Comparison of ENCODE assay signal across 8 cellular contexts in genomic region chr4:112231779-112232713, GRCh38. TPM values are rescaled to one million over a fixed set of nuclear protein-coding genes. Genes with fewer than 3 reads are reported as not detected.
DNase-seq lines count a peak whose midpoint lies in the region; ATAC-seq and TF ChIP-seq lines count a peak whose summit lies in the region.

TSS of gene AP1AR (plus strand) at chr4:112231787. CDS start at chr4:112232092, 305 bp downstream.

- H3K27ac ChIP-seq in HUES48 (ENCODE audit: low read depth, low read length): peak within 1 kb of the TSS; percentile 98
- peak within 1 kb of the TSS; percentile 89 to 100 for H3K27ac ChIP-seq in esophagus (ENCODE audit: low read depth in 2 of 2, low read length in 1 of 2)
- H3K27ac ChIP-seq in muscle layer of duodenum (ENCODE audit: low read length): peak within 1 kb of the TSS; percentile 99

- DNase-seq in DMS153 (lab: John Stamatoyannopoulos, UW): peak; percentile 68
- peak; percentile 89 for DNase-seq in activated T-cell treated with anti-CD3 and anti-CD28 coated beads, Interleukin-2, amount 50 U/mL, for 24 hours
- DNase-seq in stimulated activated CD8-positive, alpha-beta memory T cell treated with anti-CD3 and anti-CD28 coated beads, Interleukin-7, amount 100 ng/mL, for 4 hours (ENCODE audit: low read depth in 2 of 2): peak; percentile 56 to 77

- peak within 1 kb of the TSS; percentile 85 for H3K4me3 ChIP-seq in HUES48 (ENCODE audit: low read depth, low read length)
- H3K4me3 ChIP-seq in esophagus (ENCODE audit: low read depth in 1 of 2, low read length in 2 of 2): peak within 1 kb of the TSS; percentile 85 to 94
- peak within 1 kb of the TSS; percentile 96 for H3K4me3 ChIP-seq in muscle layer of duodenum (ENCODE audit: low read depth in 1 of 2, low read length in 2 of 2)

- H3K9me3 ChIP-seq in HUES48 (ENCODE audit: control insufficient read depth, insufficient read depth, low read length) (no peaks in the 10 kb centered on the region), esophagus (ENCODE audit: control insufficient read depth in 2 of 2, insufficient read depth in 1 of 2, low read depth in 1 of 2, low read length in 1 of 2) (no peaks in the 10 kb centered on the region), muscle layer of duodenum (ENCODE audit: control insufficient read depth in 1 of 2, low read length in 2 of 2) (no peaks in the 10 kb centered on the region)

- no peaks in the 10 kb centered on the region for H3K9me3 Mint-ChIP-seq in activated T-cell treated with anti-CD3 and anti-CD28 coated beads, Interleukin-2, amount 50 U/mL, for 24 hours

- H3K4me3 Mint-ChIP-seq in activated T-cell treated with anti-CD3 and anti-CD28 coated beads, Interleukin-2, amount 50 U/mL, for 24 hours: peak within 1 kb of the TSS; percentile 96

- H3K27me3 ChIP-seq in HUES48 (ENCODE audit: control insufficient read depth, insufficient read depth, low read length) (no peaks in the 10 kb centered on the region), esophagus (ENCODE audit: control insufficient read depth in 1 of 2, insufficient read depth in 2 of 2, low read length in 2 of 2) (no peaks in the 10 kb centered on the region), muscle layer of duodenum (ENCODE audit: low read depth, low read length) (no peaks in the 10 kb centered on the region)

- WGBS in esophagus, 2 donors: 0 to 1% methylated on average over 51 to 70 of the region's 70 CpGs

- H3K4me1 ChIP-seq in HUES48 (ENCODE audit: control insufficient read depth, insufficient read depth, low read length): peaks cover 9% of the 10 kb centered on the region
- no peaks in the 10 kb centered on the region for H3K4me1 ChIP-seq in esophagus (ENCODE audit: control insufficient read depth in 2 of 2, insufficient read depth in 2 of 2, low read length in 1 of 2)
- peaks cover 0 to 4% of the 10 kb centered on the region in 2 donors for H3K4me1 ChIP-seq in muscle layer of duodenum (ENCODE audit: control insufficient read depth in 1 of 2, insufficient read depth in 2 of 2, low read length in 2 of 2)

- H3K27ac Mint-ChIP-seq in activated T-cell treated with anti-CD3 and anti-CD28 coated beads, Interleukin-2, amount 50 U/mL, for 24 hours: peak within 1 kb of the TSS; percentile 99

- peaks cover 13% of the 10 kb centered on the region for H3K36me3 Mint-ChIP-seq in activated T-cell treated with anti-CD3 and anti-CD28 coated beads, Interleukin-2, amount 50 U/mL, for 24 hours (ENCODE audit: low read depth)

- H3K36me3 ChIP-seq in HUES48 (ENCODE audit: control insufficient read depth, insufficient read depth, low read length): no peaks in the 10 kb centered on the region
- H3K36me3 ChIP-seq in esophagus (ENCODE audit: control insufficient read depth in 2 of 2, insufficient read depth in 2 of 2, low read length in 1 of 2): no peaks in the 10 kb centered on the region
- no peaks in the 10 kb centered on the region for H3K36me3 ChIP-seq in muscle layer of duodenum (ENCODE audit: control insufficient read depth in 1 of 2, insufficient read depth in 2 of 2, low read length in 2 of 2)

- H3K4me1 Mint-ChIP-seq in activated T-cell treated with anti-CD3 and anti-CD28 coated beads, Interleukin-2, amount 50 U/mL, for 24 hours (ENCODE audit: low read depth): peaks cover 41% of the 10 kb centered on the region

- peak; percentile 68 for ATAC-seq in GM21390 (IDR thresholded peaks at IDR 0.05; ENCODE audit: unreplicated experiment)

- peaks cover 1% of the 10 kb centered on the region for H3K27me3 Mint-ChIP-seq in activated T-cell treated with anti-CD3 and anti-CD28 coated beads, Interleukin-2, amount 50 U/mL, for 24 hours

- peak within 1 kb of the TSS; percentile 99 for H3K9ac ChIP-seq in HUES48 (ENCODE audit: low read depth, low read length)

TF ChIP-seq in PFSK-1, 5 proteins besides CTCF, POLR2A, EP300 and RAD21:
- TF ChIP-seq POLR2AphosphoS5 (IDR thresholded peaks at IDR 0.05; ENCODE audit: low read depth, low read length) (peak; percentile 87), REST (IDR thresholded peaks at IDR 0.05; ENCODE audit: insufficient read depth in 1 of 2, low read depth in 2 of 2, low read length in 2 of 2) (no peak), TAF1 (IDR thresholded peaks at IDR 0.05; ENCODE audit: borderline replicate concordance, insufficient read depth, low read length) (0 out of 2 replicates have a peak, but pooled peaks have one; percentile 0)

RNA-seq across cellular contexts. Expression of gene AP1AR, which starts in this region (rescaled TPM):
- polyA plus RNA-seq in PFSK-1 (2012; ENCODE audit: insufficient read length, low read depth): 17.9 TPM
- 10 to 100 TPM in 1 of 2 donors, 1 to 10 TPM in 1; 8.3 to 10.3 TPM for polyA plus RNA-seq in esophagus

Comparison
In these comparisons a context has a peak if more than half of its experiments do, and no peak if none do; other contexts are left out.
1. Peak in every context shown above with its lines: DNase-seq, ATAC-seq, H3K4me3 ChIP-seq and H3K27ac ChIP-seq.